Comparison of ENCODE assay signal across 9 cellular contexts in the genomic region with DNA sequence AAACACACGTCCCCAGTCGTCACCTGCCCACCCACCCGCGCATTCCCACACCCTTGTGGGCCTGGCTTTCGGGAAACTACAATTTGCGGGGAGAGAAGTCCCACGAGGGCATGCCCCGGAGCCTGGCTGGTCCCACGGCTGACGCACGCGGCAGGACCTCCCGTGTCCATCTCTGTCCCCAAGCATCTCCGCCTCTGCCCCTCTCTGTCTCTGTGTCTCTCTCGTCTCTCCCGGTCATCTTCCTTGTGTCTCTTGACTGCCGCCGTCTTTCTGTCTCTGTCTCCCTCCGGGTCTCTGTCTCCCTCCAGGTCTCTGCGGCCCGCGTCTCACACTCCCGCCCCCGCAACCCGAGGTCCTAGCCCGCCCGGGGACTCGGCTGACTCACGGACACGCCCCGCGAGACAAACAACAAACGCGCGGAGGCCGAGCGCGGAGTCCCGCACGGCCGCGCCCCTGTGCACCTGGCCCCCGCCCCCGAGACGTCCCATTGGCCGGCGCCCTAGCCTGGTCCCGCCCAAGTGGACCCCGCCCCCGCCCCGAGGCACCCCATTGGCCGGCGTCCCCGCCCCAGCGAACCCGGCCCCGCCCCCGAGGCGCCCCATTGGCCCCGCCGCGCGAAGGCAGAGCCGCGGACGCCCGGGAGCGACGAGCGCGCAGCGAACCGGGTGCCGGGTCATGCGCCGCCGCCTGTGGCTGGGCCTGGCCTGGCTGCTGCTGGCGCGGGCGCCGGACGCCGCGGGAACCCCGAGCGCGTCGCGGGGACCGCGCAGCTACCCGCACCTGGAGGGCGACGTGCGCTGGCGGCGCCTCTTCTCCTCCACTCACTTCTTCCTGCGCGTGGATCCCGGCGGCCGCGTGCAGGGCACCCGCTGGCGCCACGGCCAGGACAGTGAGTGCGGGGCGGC.
A peak's percentile ranks its signal among the peaks of the same experiment; 100 is the strongest.
DNase-seq lines count a peak whose midpoint lies in the region; ATAC-seq and TF ChIP-seq lines count a peak whose summit lies in the region.
"Had no signal": no experiment of that assay in that cellular context is flagged by ENCODE, and none has a peak within 500 bp of the region (broad histone marks: within the 10 kb centered on the region; RNA-seq: fewer than 3 reads in every experiment).

A gene (plus strand): TSS at position 629 of the 905 bp plus-strand sequence. CDS start 47 bp downstream, at position 676.

- peak within 1 kb of the TSS; percentile 75 for H3K4me2 ChIP-seq in OCI-LY1 (ENCODE audit: low read length)

- no peak for TF ChIP-seq POLR2A in erythroblast (IDR thresholded peaks at IDR 0.05; ENCODE audit: low read length)

- H3K9ac ChIP-seq in OCI-LY1 (ENCODE audit: low read length) (peak within 1 kb of the TSS; percentile 21; the same call in 1 of the 2 replicates), mucosa of rectum (ENCODE audit: low read depth in 1 of 2, low read length in 2 of 2) (no peak within 1 kb of the TSS)

- H3K79me2 ChIP-seq in OCI-LY1 (ENCODE audit: insufficient read depth, low read length): no peaks in the 10 kb centered on the region

- H3K4me3 ChIP-seq in OCI-LY1 (ENCODE audit: low read depth, low read length, poor library complexity, severe bottlenecking) (peak within 1 kb of the TSS; percentile 58), mucosa of rectum (ENCODE audit: low read length in 2 of 2) (peak within 1 kb of the TSS; percentile 60 to 75)

- H4K20me1 ChIP-seq in OCI-LY1 (ENCODE audit: insufficient read depth, low read length): no peaks in the 10 kb centered on the region

- peaks cover 11% of the 10 kb centered on the region for H3K36me3 ChIP-seq in OCI-LY1 (ENCODE audit: insufficient read depth, low read length)
- H3K36me3 ChIP-seq in mucosa of rectum (ENCODE audit: control insufficient read depth in 2 of 2, insufficient read depth in 2 of 2, low read length in 2 of 2): no peaks in the 10 kb centered on the region

- H3K9me2 ChIP-seq in OCI-LY1 (ENCODE audit: low read depth, low read length): no peaks in the 10 kb centered on the region

- ATAC-seq in HG03521 (IDR thresholded peaks at IDR 0.05; ENCODE audit: unreplicated experiment): peak; percentile 73

- H3K27me3 ChIP-seq in OCI-LY1 (ENCODE audit: insufficient read depth, low read length) (peaks cover 4% of the 10 kb centered on the region; the same call in 1 of the 2 replicates), mucosa of rectum (ENCODE audit: control insufficient read depth in 2 of 2, insufficient read depth in 2 of 2, low read length in 2 of 2) (no peaks in the 10 kb centered on the region)

- H2AFZ ChIP-seq in OCI-LY1 (ENCODE audit: low read length): no peak within 1 kb of the TSS

- H3K4me1 ChIP-seq in OCI-LY1 (ENCODE audit: insufficient read depth, low read length, severe bottlenecking): peaks cover 18% of the 10 kb centered on the region
- peaks cover 5 to 6% of the 10 kb centered on the region in 2 donors for H3K4me1 ChIP-seq in mucosa of rectum (ENCODE audit: control insufficient read depth in 2 of 2, insufficient read depth in 2 of 2, low read length in 2 of 2)

- H3K9me3 ChIP-seq in OCI-LY1 (ENCODE audit: low read length) (no peaks in the 10 kb centered on the region), mucosa of rectum (ENCODE audit: control insufficient read depth in 2 of 2, low read length in 2 of 2) (no peaks in the 10 kb centered on the region)

- no peaks in the 10 kb centered on the region; the same call in 1 of the 2 replicates for H3F3A ChIP-seq in OCI-LY1 (ENCODE audit: insufficient read depth, low read length)

- no peak within 1 kb of the TSS for H3K27ac ChIP-seq in OCI-LY1 (ENCODE audit: low read depth, low read length, poor library complexity, severe bottlenecking)
- H3K27ac ChIP-seq in mucosa of rectum (ENCODE audit: low read depth in 2 of 2, low read length in 2 of 2): no peak within 1 kb of the TSS
- H3K27ac ChIP-seq: 22Rv1 had no signal

- no peak for TF ChIP-seq CTCF in OCI-LY1 (IDR thresholded peaks at IDR 0.05; ENCODE audit: low read length)

- DNase-seq in NCI-H1436 (lab: John Stamatoyannopoulos, UW) (peak; percentile 93), NCI-H1436 treated with DMSO at 0.1 percent for 48 hours (lab: John Stamatoyannopoulos, UW) (no peak), activated T-cell treated with anti-CD3 and anti-CD28 coated beads for 48 hours (ENCODE audit: low read depth) (peak; percentile 97), erythroblast (lab: John Stamatoyannopoulos, UW) (peak; percentile 93 to 97)
- peak; percentile 93 to 96 for DNase-seq in stimulated activated CD8-positive, alpha-beta memory T cell treated with anti-CD3 and anti-CD28 coated beads, Interleukin-2, amount 100 ng/mL, for 1 hour (ENCODE audit: low read depth in 2 of 2)
